ENCODE assay signal across 19 cellular contexts in the genomic region with DNA sequence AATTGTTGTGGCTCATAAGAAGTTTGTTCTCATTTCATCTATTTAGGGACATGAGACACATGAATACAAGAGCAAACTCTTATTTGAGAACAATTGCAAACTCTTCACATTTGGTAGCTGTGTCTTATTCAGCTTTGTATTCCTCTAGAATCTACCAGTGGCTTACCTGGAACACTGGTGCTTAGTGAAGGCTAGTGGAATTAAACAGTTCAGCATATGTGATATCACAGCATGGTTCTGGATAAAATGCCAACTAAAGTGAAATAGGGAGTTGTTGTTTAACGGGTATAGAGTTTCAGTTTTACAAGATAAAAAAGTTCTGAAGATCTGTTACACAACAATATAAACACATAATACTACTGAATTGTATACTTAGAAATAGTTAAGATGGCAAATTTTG. TPM values are rescaled to one million over a fixed set of nuclear protein-coding genes. Genes with fewer than 3 reads are reported as not detected.
DNase-seq lines count a peak whose midpoint lies in the region; TF ChIP-seq lines count a peak whose summit lies in the region.
"Had no signal": no experiment of that assay in that cellular context is flagged by ENCODE, and none has a peak within 500 bp of the region (broad histone marks: within the 10 kb centered on the region; RNA-seq: fewer than 3 reads in every experiment).

No MANE protein-coding gene starts in this region.

- no TSS peak for BruUV-seq in Caco-2 (replicated peaks; lab: Mats Ljungman, UMichigan)

- no peak overlapping the region for H3K4me3 ChIP-seq in HEK293 (ENCODE audit: low read depth, low read length)
- H3K4me3 ChIP-seq in Caco-2 (ENCODE audit: low read depth, low read length), result no peak overlapping the region
- H3K4me3 ChIP-seq: A549; BLaER1 treated with 17β-estradiol and CSF1 and Interleukin-3, amounts not matched to agents 10 nM and 100 nM; GM12878 had no signal

- no peaks in the 10 kb centered on the region for H3K27me3 ChIP-seq in Caco-2 (replicated peaks; ENCODE audit: control insufficient read depth, insufficient read depth, low read length)
- H3K27me3 ChIP-seq: BLaER1 treated with 17β-estradiol and CSF1 and Interleukin-3, amounts not matched to agents 10 nM and 100 nM had no signal

- H3K27ac Mint-ChIP-seq in Caco-2 (ENCODE audit: unreplicated experiment), result no peak overlapping the region
- H3K27ac Mint-ChIP-seq: B cell; CD4-positive, alpha-beta T cell; CD8-positive, alpha-beta T cell had no signal

- no peak overlapping the region for H3K27ac ChIP-seq in HEK293 (ENCODE audit: extremely low read depth, low read depth, low read length)
- H3K27ac ChIP-seq: 22Rv1; A549; BLaER1 treated with 17β-estradiol and CSF1 and Interleukin-3, amounts not matched to agents 10 nM and 100 nM; C4-2B had no signal

- H3K4me1 ChIP-seq in HEK293 (ENCODE audit: control insufficient read depth, insufficient read depth, low read length) (0 out of 2 replicates have a peak, but pooled peaks cover 2% of the 10 kb centered on the region), Caco-2 (peaks cover 17% of the 10 kb centered on the region)
- H3K4me1 ChIP-seq: A549 had no signal

- in situ Hi-C loops in G401 (cut with HindIII; ENCODE audit: low sequenced_read_pairs), result no loop called here

- H3K9me3 ChIP-seq in HEK293 (ENCODE audit: control insufficient read depth, insufficient read depth, low read depth, low read length) (no peaks in the 10 kb centered on the region), Caco-2 (no peaks in the 10 kb centered on the region)
- H3K9me3 ChIP-seq: A549; BLaER1 treated with 17β-estradiol and CSF1 and Interleukin-3, amounts not matched to agents 10 nM and 100 nM had no signal

- no peaks in the 10 kb centered on the region for H3K9me3 Mint-ChIP-seq in Caco-2 (ENCODE audit: unreplicated experiment)
- H3K9me3 Mint-ChIP-seq: CD4-positive, alpha-beta T cell; CD8-positive, alpha-beta T cell had no signal

- H3K4me3 Mint-ChIP-seq in Caco-2 (ENCODE audit: unreplicated experiment), result no peak overlapping the region
- H3K4me3 Mint-ChIP-seq: B cell; CD4-positive, alpha-beta T cell; CD8-positive, alpha-beta T cell had no signal

- TF ChIP-seq CTCF in HEK293 (tag by site-specific recombination; IDR thresholded peaks at IDR 0.05) (no peak), Caco-2 (IDR thresholded peaks at IDR 0.05; ENCODE audit: insufficient read depth in 1 of 2, low read depth in 1 of 2, low read length in 1 of 2, severe bottlenecking in 1 of 2, unreplicated experiment in 1 of 2) (no peak)

- no peaks in the 10 kb centered on the region for H3K36me3 Mint-ChIP-seq in Caco-2 (ENCODE audit: insufficient read depth, unreplicated experiment)
- H3K36me3 Mint-ChIP-seq: CD8-positive, alpha-beta T cell had no signal

- H3K36me3 ChIP-seq in HEK293 (ENCODE audit: control insufficient read depth in 2 of 2, insufficient read depth in 1 of 2, low read length in 2 of 2), result no peaks in the 10 kb centered on the region
- H3K36me3 ChIP-seq in Caco-2 (ENCODE audit: control insufficient read depth, insufficient read depth, low read length), result no peaks in the 10 kb centered on the region
- H3K36me3 ChIP-seq: BLaER1 treated with 17β-estradiol and CSF1 and Interleukin-3, amounts not matched to agents 10 nM and 100 nM had no signal

- intact Hi-C loops in Caco-2 (cut with micrococcal nuclease; ENCODE audit: unreplicated experiment), result no loop called here

- H3K4me1 Mint-ChIP-seq in Caco-2 (ENCODE audit: low read depth, unreplicated experiment), result no peaks in the 10 kb centered on the region
- H3K4me1 Mint-ChIP-seq: B cell had no signal

- POLR2A ChIA-PET in HEK293 (lab: Yijun Ruan, JAX) (no interaction called here), Caco-2 (lab: Charles Lee) (no interaction called here)

- DNase-seq in G401 (ENCODE audit: low spot score) (peak; percentile 72), cerebellar cortex (ENCODE audit: low spot score) (peak; percentile 68), Caco-2 (no peak), mesenteric fat pad (ENCODE audit: low spot score) (no peak)
- DNase-seq: AML-193; CD4-positive, alpha-beta T cell; CD8-positive, alpha-beta T cell; DMS 273 treated with DMSO at 0.1 percent for 48 hours; DMS153; DMS53; DMS79 treated with DMSO at 0.1 percent for 48 hours; GDM1 had no signal

- CTCF ChIA-PET in HEK293 (lab: Yijun Ruan, JAX) (interaction anchor here (1.1 kb wide), 1 partner anchor 25 kb away, joined by 5 read pairs; no protein-coding TSS in a partner anchor), Caco-2 (lab: Charles Lee) (no interaction called here)

- no peaks in the 10 kb centered on the region for H3K27me3 Mint-ChIP-seq in Caco-2 (ENCODE audit: insufficient read depth, unreplicated experiment)

TF ChIP-seq in HEK293, 187 proteins besides CTCF, POLR2A, EP300 and RAD21:
- TF ChIP-seq ZNF248 (tag by site-specific recombination; IDR thresholded peaks at IDR 0.05) (no peak), ZFHX2 (tag by site-specific recombination; conservative IDR thresholded peaks at IDR 0.05) (no peak), ZNF776 (tag by site-specific recombination; IDR thresholded peaks at IDR 0.05; ENCODE audit: borderline replicate concordance) (no peak)
- TF ChIP-seq, protein P1, sequence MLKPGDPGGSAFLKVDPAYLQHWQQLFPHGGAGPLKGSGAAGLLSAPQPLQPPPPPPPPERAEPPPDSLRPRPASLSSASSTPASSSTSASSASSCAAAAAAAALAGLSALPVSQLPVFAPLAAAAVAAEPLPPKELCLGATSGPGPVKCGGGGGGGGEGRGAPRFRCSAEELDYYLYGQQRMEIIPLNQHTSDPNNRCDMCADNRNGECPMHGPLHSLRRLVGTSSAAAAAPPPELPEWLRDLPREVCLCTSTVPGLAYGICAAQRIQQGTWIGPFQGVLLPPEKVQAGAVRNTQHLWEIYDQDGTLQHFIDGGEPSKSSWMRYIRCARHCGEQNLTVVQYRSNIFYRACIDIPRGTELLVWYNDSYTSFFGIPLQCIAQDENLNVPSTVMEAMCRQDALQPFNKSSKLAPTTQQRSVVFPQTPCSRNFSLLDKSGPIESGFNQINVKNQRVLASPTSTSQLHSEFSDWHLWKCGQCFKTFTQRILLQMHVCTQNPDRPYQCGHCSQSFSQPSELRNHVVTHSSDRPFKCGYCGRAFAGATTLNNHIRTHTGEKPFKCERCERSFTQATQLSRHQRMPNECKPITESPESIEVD (tag by site-specific recombination; IDR thresholded peaks at IDR 0.05), result peak; percentile 51; the same call in 1 of the 2 replicates

RNA-seq across cellular contexts. Expression of a gene that starts 48.9 kb away (rescaled TPM):
- total RNA-seq in G401 (2014; rRNA removed; shearing (Covaris generic)), result 1.5 and 2.0 TPM in 2 replicates
- total RNA-seq in Caco-2 (2022) (0.59 TPM in 1 of 2 replicates, not detected in the other), mesenteric fat pad (5.7 TPM)

Comparison
In these comparisons a context has a peak if more than half of its experiments do, and no peak if none do; other contexts are left out.
1. DNase-seq: peak in G401 (single experiment) and cerebellar cortex (single experiment); none in Caco-2 (0 of 2) and mesenteric fat pad (single experiment).